9 cellular contexts compared by ENCODE assay signal in genomic region chr6:139133733-139134360, GRCh38. TPM values are rescaled to one million over a fixed set of nuclear protein-coding genes. Genes with fewer than 3 reads are reported as not detected.
A peak's percentile ranks its signal among the peaks of the same experiment; 100 is the strongest.
DNase-seq lines count a peak whose midpoint lies in the region; ATAC-seq and TF ChIP-seq lines count a peak whose summit lies in the region.
"Had no signal": no experiment of that assay in that cellular context is flagged by ENCODE, and none has a peak within 500 bp of the region (broad histone marks: within the 10 kb centered on the region; RNA-seq: fewer than 3 reads in every experiment).

No MANE protein-coding gene starts in this region.

- no peak for ATAC-seq in activated CD8-positive, alpha-beta T cell treated with anti-CD3 and anti-CD28 coated beads for 36 hours
- peak; percentile 15 for ATAC-seq in memory B cell (ENCODE audit: low read depth)
- no peak for ATAC-seq in thoracic aorta (ENCODE audit: insufficient number of reproducible peaks, low FRiP score, low read depth)

- peaks cover 63% of the 10 kb centered on the region for H3K4me1 Mint-ChIP-seq in activated T-cell treated with anti-CD3 and anti-CD28 coated beads, Interleukin-2, amount 50 U/mL, for 24 hours (ENCODE audit: low read depth)
- peaks cover 56% of the 10 kb centered on the region for H3K4me1 Mint-ChIP-seq in activated CD8-positive, alpha-beta T cell treated with anti-CD3 and anti-CD28 coated beads for 36 hours (ENCODE audit: low read depth)
- peaks cover 44% of the 10 kb centered on the region for H3K4me1 Mint-ChIP-seq in memory B cell

- TF ChIP-seq CTCF in activated CD8-positive, alpha-beta T cell treated with anti-CD3 and anti-CD28 coated beads for 36 hours (IDR thresholded peaks at IDR 0.05): no peak
- TF ChIP-seq CTCF in thoracic aorta (IDR thresholded peaks at IDR 0.05) (no peak), GM13977 (IDR thresholded peaks at IDR 0.05; ENCODE audit: extremely low read depth, insufficient read depth, missing control alignments) (no peak), GM20000 (IDR thresholded peaks at IDR 0.05; ENCODE audit: extremely low read depth, missing control alignments) (no peak)

- no peaks in the 10 kb centered on the region for H3K36me3 ChIP-seq in thoracic aorta

- H3K9me3 ChIP-seq in thoracic aorta: no peaks in the 10 kb centered on the region

- peaks cover 2% of the 10 kb centered on the region for H3K9me3 Mint-ChIP-seq in activated T-cell treated with anti-CD3 and anti-CD28 coated beads, Interleukin-2, amount 50 U/mL, for 24 hours
- H3K9me3 Mint-ChIP-seq in activated CD8-positive, alpha-beta T cell treated with anti-CD3 and anti-CD28 coated beads for 36 hours: no peaks in the 10 kb centered on the region
- no peaks in the 10 kb centered on the region for H3K9me3 Mint-ChIP-seq in memory B cell

- peak overlapping the region; percentile 21 for H3K4me3 Mint-ChIP-seq in activated T-cell treated with anti-CD3 and anti-CD28 coated beads, Interleukin-2, amount 50 U/mL, for 24 hours
- peak overlapping the region; percentile 8 for H3K4me3 Mint-ChIP-seq in activated CD8-positive, alpha-beta T cell treated with anti-CD3 and anti-CD28 coated beads for 36 hours
- peak overlapping the region; percentile 87 for H3K4me3 Mint-ChIP-seq in memory B cell

- CTCF ChIA-PET in activated CD8-positive, alpha-beta T cell treated with anti-CD3 and anti-CD28 coated beads for 36 hours (lab: Charles Lee): interaction anchor here (0.8 to 3.3 kb wide), 10 partner anchors 9 to 241 kb away, joined by 3 to 13 read pairs (median 4); partner anchors contain the start of gene CITED2

- H3K27me3 Mint-ChIP-seq in activated T-cell treated with anti-CD3 and anti-CD28 coated beads, Interleukin-2, amount 50 U/mL, for 24 hours: no peaks in the 10 kb centered on the region
- H3K27me3 Mint-ChIP-seq in activated CD8-positive, alpha-beta T cell treated with anti-CD3 and anti-CD28 coated beads for 36 hours: no peaks in the 10 kb centered on the region
- H3K27me3 Mint-ChIP-seq in memory B cell: no peaks in the 10 kb centered on the region

- peak overlapping the region; percentile 80 for H3K27ac Mint-ChIP-seq in activated T-cell treated with anti-CD3 and anti-CD28 coated beads, Interleukin-2, amount 50 U/mL, for 24 hours
- H3K27ac Mint-ChIP-seq in activated CD8-positive, alpha-beta T cell treated with anti-CD3 and anti-CD28 coated beads for 36 hours: peak overlapping the region; percentile 45
- H3K27ac Mint-ChIP-seq in memory B cell: peak overlapping the region; percentile 100

- H3K4me1 ChIP-seq in thoracic aorta (ENCODE audit: control insufficient read depth in 1 of 2, low read depth in 2 of 2): peaks cover 35 to 42% of the 10 kb centered on the region in 2 donors

- intact Hi-C loops in activated CD8-positive, alpha-beta T cell treated with anti-CD3 and anti-CD28 coated beads for 36 hours (cut with micrococcal nuclease): no loop called here

- peak overlapping the region; percentile 96 to 99 for H3K27ac ChIP-seq in thoracic aorta
- H3K27ac ChIP-seq: VCaP had no signal

- H3K27me3 ChIP-seq in thoracic aorta (replicated peaks; ENCODE audit: insufficient read depth): no peaks in the 10 kb centered on the region

- in situ Hi-C loops in GM13977 (cut with MboI; ENCODE audit: low pct_unique_long_range_greater_than_20kb, low sequenced_read_pairs, unreplicated experiment): no loop called here
- in situ Hi-C loops in ACHN (cut with HindIII; ENCODE audit: low pct_ligation_motif_present, low pct_unique_long_range_greater_than_20kb, low sequenced_read_pairs): no loop called here

- H3K4me3 ChIP-seq in thoracic aorta: peak overlapping the region; percentile 58

- no peak for DNase-seq in activated T-cell treated with anti-CD3 and anti-CD28 coated beads, Interleukin-2, amount 50 U/mL, for 24 hours
- DNase-seq in activated T-cell treated with anti-CD3 and anti-CD28 coated beads for 4 hours (no peak), memory B cell (ENCODE audit: low spot score in 2 of 2) (no peak), thoracic aorta (ENCODE audit: low spot score) (no peak), GM13977 (ENCODE audit: low spot score) (no peak), ACHN (no peak), GM20000 (ENCODE audit: low spot score) (no peak)
- no peak for DNase-seq in activated CD8-positive, alpha-beta T cell treated with anti-CD3 and anti-CD28 coated beads for 36 hours

- POLR2A ChIA-PET in activated CD8-positive, alpha-beta T cell treated with anti-CD3 and anti-CD28 coated beads for 36 hours (lab: Charles Lee): interaction anchor here (0.5 to 3.3 kb wide), 9 partner anchors 9 to 240 kb away, joined by 3 to 16 read pairs (median 7); no protein-coding TSS in a partner anchor

- peaks cover 33% of the 10 kb centered on the region for H3K36me3 Mint-ChIP-seq in activated T-cell treated with anti-CD3 and anti-CD28 coated beads, Interleukin-2, amount 50 U/mL, for 24 hours (ENCODE audit: low read depth)
- peaks cover 27% of the 10 kb centered on the region for H3K36me3 Mint-ChIP-seq in activated CD8-positive, alpha-beta T cell treated with anti-CD3 and anti-CD28 coated beads for 36 hours (ENCODE audit: low read depth)
- H3K36me3 Mint-ChIP-seq in memory B cell: peaks cover 11% of the 10 kb centered on the region

RNA-seq across cellular contexts. Expression of gene HECA, which starts 1.0 kb away (rescaled TPM):
- 10 to 100 TPM; 45.4 to 47.1 TPM for total RNA-seq in activated CD8-positive, alpha-beta T cell treated with anti-CD3 and anti-CD28 coated beads for 36 hours
- 10 to 100 TPM; 46.7 to 58.3 TPM for total RNA-seq in thoracic aorta

Comparison
In these comparisons a context has a peak if more than half of its experiments do, and no peak if none do; other contexts are left out.
1. H3K27ac Mint-ChIP-seq: peak in every context shown above with its lines; median percentile 100 in memory B cell; 80 in activated T-cell treated with anti-CD3 and anti-CD28 coated beads, Interleukin-2, amount 50 U/mL, for 24 hours; 45 in activated CD8-positive, alpha-beta T cell treated with anti-CD3 and anti-CD28 coated beads for 36 hours.
2. H3K4me3 Mint-ChIP-seq: peak in every context shown above with its lines; median percentile 87 in memory B cell; 21 in activated T-cell treated with anti-CD3 and anti-CD28 coated beads, Interleukin-2, amount 50 U/mL, for 24 hours; 8 in activated CD8-positive, alpha-beta T cell treated with anti-CD3 and anti-CD28 coated beads for 36 hours.